Comparison of ENCODE assay signal across 8 cellular contexts in genomic region chr7:89017676-89018075, GRCh38.
"Had no signal": no experiment of that assay in that cellular context is flagged by ENCODE, and none has a peak within 500 bp of the region (broad histone marks: within the 10 kb centered on the region; RNA-seq: fewer than 3 reads in every experiment).

No MANE protein-coding gene starts in this region.

- ATAC-seq: GM12878 had no signal

- FAIRE-seq: G401.6, GM12878, GM12891, GM12892, GM18507, GM19239 had no signal

- DNase-seq: GDM1, GF-D8 had no signal

- H3K4me3 ChIP-seq: GM12878 had no signal
